1 cellular context compared by ENCODE assay signal in the genomic region with DNA sequence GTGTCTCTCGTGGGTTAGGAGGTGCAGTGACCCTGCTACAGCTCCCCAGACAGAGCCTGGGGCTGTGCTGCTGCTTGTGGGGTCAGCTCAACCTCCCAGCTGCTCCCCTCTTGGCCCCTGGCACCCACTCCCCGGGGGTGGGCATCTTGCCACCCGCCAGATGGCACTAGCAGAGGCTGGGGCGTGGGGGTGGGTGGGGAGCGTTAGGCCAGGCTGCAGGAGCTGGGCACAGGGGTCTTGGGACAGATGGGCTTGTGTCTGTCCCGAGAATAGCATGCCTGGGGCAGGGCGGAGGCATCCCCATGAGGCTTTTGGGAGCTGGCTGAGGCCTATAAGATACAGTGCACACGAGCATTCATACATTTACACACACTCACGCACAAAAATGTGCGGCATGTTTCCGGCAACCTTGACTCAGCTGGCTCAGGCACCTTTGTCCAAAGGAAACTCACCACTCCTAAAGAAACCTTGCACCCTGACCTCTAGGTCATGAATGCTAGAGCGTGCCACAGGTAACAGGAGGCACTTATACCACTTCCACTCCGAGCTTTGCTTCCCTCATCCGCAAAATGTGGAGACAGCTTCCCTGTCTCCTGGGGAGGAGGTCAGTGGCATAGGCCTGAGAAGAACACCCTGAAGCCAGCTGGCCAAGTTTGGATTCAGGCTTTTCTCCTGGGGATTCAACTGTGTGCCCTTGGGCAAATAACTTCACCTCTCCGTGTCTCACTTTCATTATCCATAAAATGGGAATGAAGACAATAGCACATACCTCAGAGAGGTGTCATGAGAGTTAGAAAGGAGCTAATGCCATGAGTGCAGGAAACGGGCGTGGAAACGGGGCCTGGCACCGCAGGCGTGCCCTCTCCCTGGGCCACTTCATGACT.
TF ChIP-seq lines count a peak whose summit lies in the region.

No MANE protein-coding gene starts in this region.

TF ChIP-seq in HCT116, 20 proteins besides CTCF, POLR2A, EP300 and RAD21:
- no peak for TF ChIP-seq EGR1 (IDR thresholded peaks at IDR 0.05; ENCODE audit: low read depth)
